In genomic region chr5:1758574-1758973, GRCh38 we compare ENCODE assay signal across 7 cellular contexts.
"Had no signal": no experiment of that assay in that cellular context is flagged by ENCODE, and none has a peak within 500 bp of the region (broad histone marks: within the 10 kb centered on the region; RNA-seq: fewer than 3 reads in every experiment).

No MANE protein-coding gene starts in this region.

- DNase-seq: IMR-90, KBM-7, KG1 had no signal

- FAIRE-seq: HepG2, HTR-8/SVneo had no signal

- H3K4me2 ChIP-seq: KMS-11 had no signal

- H3K27ac ChIP-seq: HL-60, KMS-11 had no signal

- H3K9ac ChIP-seq: KMS-11 had no signal

- ATAC-seq: HepG2 had no signal
